Comparison of ENCODE assay signal across 24 cellular contexts in genomic region chr12:73892181-73892580, GRCh38.
DNase-seq lines count a peak whose midpoint lies in the region; ATAC-seq and TF ChIP-seq lines count a peak whose summit lies in the region.
"Had no signal": no experiment of that assay in that cellular context is flagged by ENCODE, and none has a peak within 500 bp of the region (broad histone marks: within the 10 kb centered on the region; RNA-seq: fewer than 3 reads in every experiment).

No MANE protein-coding gene starts in this region.

- peaks cover 5% of the 10 kb centered on the region for H3K9me3 Mint-ChIP-seq in activated T-helper 2 cell treated with anti-CD3 and anti-CD28 coated beads, Interferon-gamma antibody, Interleukin-2, Interleukin-4, amounts not matched to agents 10 μg/mL and 5 μg/mL and 100 μg/mL, durations not matched to agents 14 hours and 24 hours and 36 hours
- H3K9me3 Mint-ChIP-seq: nephron progenitor cell had no signal

- H3K9me3 ChIP-seq in heart left ventricle, result no peaks in the 10 kb centered on the region
- H3K9me3 ChIP-seq: thoracic aorta had no signal

- intact Hi-C loops in activated T-helper 2 cell treated with anti-CD3 and anti-CD28 coated beads, Interferon-gamma antibody, Interleukin-2, Interleukin-4, amounts not matched to agents 10 μg/mL and 5 μg/mL and 100 μg/mL, durations not matched to agents 14 hours and 24 hours and 36 hours (cut with micrococcal nuclease), result no loop called here
- intact Hi-C loops in heart left ventricle (cut with DNase I), result loop anchor here in 1 of 10 donors (10.0 kb wide), 1 partner anchor 273 kb away; no protein-coding TSS in a partner anchor

- peak; percentile 23 for DNase-seq in HT-29 (ENCODE audit: low spot score)
- peak; percentile 48 for DNase-seq in astrocyte of the spinal cord (ENCODE audit: low read depth, low spot score)
- peak; percentile 50 for DNase-seq in glomerular visceral epithelial cell (ENCODE audit: extremely low spot score)
- no peak for DNase-seq in activated T-helper 2 cell treated with anti-CD3 and anti-CD28 coated beads, Interferon-gamma antibody, Interleukin-2, Interleukin-4, amounts not matched to agents 10 μg/mL and 5 μg/mL and 100 μg/mL, durations not matched to agents 14 hours and 24 hours and 36 hours (ENCODE audit: low spot score)
- DNase-seq in heart left ventricle, result no peak
- DNase-seq in hypothalamus (lab: John Stamatoyannopoulos, UW), result no peak
- DNase-seq: activated CD4-positive, alpha-beta T cell treated with anti-CD3 and anti-CD28 coated beads, Interleukin-2, amount 10 ng/mL, durations not matched to agents 7 days and 5 days; C1 segment of cervical spinal cord; effector memory CD8-positive, alpha-beta T cell; foreskin melanocyte; left colon; midbrain; NCI-H1417 treated with DMSO at 0.1 percent for 48 hours; NCI-H2171 treated with DMSO at 0.1 percent for 48 hours; NCI-H748 treated with DMSO at 0.1 percent for 48 hours; nephron progenitor cell; posterior cingulate gyrus; SHP77 treated with DMSO at 0.1 percent for 48 hours; stimulated activated naive CD4-positive, alpha-beta T cell had no signal

- in situ Hi-C loops in astrocyte of the spinal cord (cut with HindIII; ENCODE audit: low sequenced_read_pairs), result no loop called here

- no peak for TF ChIP-seq POLR2A in heart left ventricle (IDR thresholded peaks at IDR 0.05)

- H3K27me3 ChIP-seq in heart left ventricle, result no peaks in the 10 kb centered on the region

- H3K27me3 Mint-ChIP-seq in activated T-helper 2 cell treated with anti-CD3 and anti-CD28 coated beads, Interferon-gamma antibody, Interleukin-2, Interleukin-4, amounts not matched to agents 10 μg/mL and 5 μg/mL and 100 μg/mL, durations not matched to agents 14 hours and 24 hours and 36 hours (ENCODE audit: low read depth), result no peaks in the 10 kb centered on the region
- H3K27me3 Mint-ChIP-seq: activated CD4-positive, alpha-beta T cell treated with anti-CD3 and anti-CD28 coated beads, Interleukin-2, amount 10 ng/mL, durations not matched to agents 7 days and 5 days; activated T-helper 17 cell treated with anti-CD3 and anti-CD28 coated beads, Interleukin-2, amount 50 U/mL, for 72 hours; effector memory CD8-positive, alpha-beta T cell had no signal

- H3K36me3 Mint-ChIP-seq in activated T-helper 2 cell treated with anti-CD3 and anti-CD28 coated beads, Interferon-gamma antibody, Interleukin-2, Interleukin-4, amounts not matched to agents 10 μg/mL and 5 μg/mL and 100 μg/mL, durations not matched to agents 14 hours and 24 hours and 36 hours (ENCODE audit: low read depth), result no peaks in the 10 kb centered on the region

- no peak overlapping the region for H3K27ac Mint-ChIP-seq in activated T-helper 2 cell treated with anti-CD3 and anti-CD28 coated beads, Interferon-gamma antibody, Interleukin-2, Interleukin-4, amounts not matched to agents 10 μg/mL and 5 μg/mL and 100 μg/mL, durations not matched to agents 14 hours and 24 hours and 36 hours
- H3K27ac Mint-ChIP-seq: activated CD4-positive, alpha-beta T cell treated with anti-CD3 and anti-CD28 coated beads, Interleukin-2, amount 10 ng/mL, durations not matched to agents 7 days and 5 days; activated T-helper 17 cell treated with anti-CD3 and anti-CD28 coated beads, Interleukin-2, amount 50 U/mL, for 72 hours; effector memory CD8-positive, alpha-beta T cell; nephron progenitor cell had no signal

- H3K4me3 ChIP-seq in astrocyte of the spinal cord (ENCODE audit: low read depth, low read length) (no peak overlapping the region), heart left ventricle (no peak overlapping the region)
- H3K4me3 ChIP-seq: thoracic aorta had no signal

- no peaks in the 10 kb centered on the region for H3K36me3 ChIP-seq in heart left ventricle
- H3K36me3 ChIP-seq: thoracic aorta had no signal

- TF ChIP-seq CTCF in 22Rv1 (IDR thresholded peaks at IDR 0.05) (no peak), astrocyte of the spinal cord (IDR thresholded peaks at IDR 0.05; ENCODE audit: low read depth, low read length) (no peak), heart left ventricle (IDR thresholded peaks at IDR 0.05) (no peak)

- H3K4me3 Mint-ChIP-seq in activated T-helper 2 cell treated with anti-CD3 and anti-CD28 coated beads, Interferon-gamma antibody, Interleukin-2, Interleukin-4, amounts not matched to agents 10 μg/mL and 5 μg/mL and 100 μg/mL, durations not matched to agents 14 hours and 24 hours and 36 hours (ENCODE audit: low read depth), result no peak overlapping the region
- H3K4me3 Mint-ChIP-seq: activated CD4-positive, alpha-beta T cell treated with anti-CD3 and anti-CD28 coated beads, Interleukin-2, amount 10 ng/mL, durations not matched to agents 7 days and 5 days; activated T-helper 17 cell treated with anti-CD3 and anti-CD28 coated beads, Interleukin-2, amount 50 U/mL, for 72 hours; effector memory CD8-positive, alpha-beta T cell; nephron progenitor cell had no signal

- peak overlapping the region; percentile 54 for H3K27ac ChIP-seq in 22Rv1
- H3K27ac ChIP-seq in heart left ventricle, result no peak overlapping the region
- H3K27ac ChIP-seq: thoracic aorta had no signal

- ATAC-seq in GM19023 (IDR thresholded peaks at IDR 0.05; ENCODE audit: unreplicated experiment), result no peak
- ATAC-seq in heart left ventricle, result no peak
- ATAC-seq: activated T-helper 17 cell treated with anti-CD3 and anti-CD28 coated beads, Interleukin-2, amount 50 U/mL, for 72 hours; effector memory CD8-positive, alpha-beta T cell; HepG2; left colon had no signal

- H3K4me1 Mint-ChIP-seq in activated T-helper 2 cell treated with anti-CD3 and anti-CD28 coated beads, Interferon-gamma antibody, Interleukin-2, Interleukin-4, amounts not matched to agents 10 μg/mL and 5 μg/mL and 100 μg/mL, durations not matched to agents 14 hours and 24 hours and 36 hours (ENCODE audit: low read depth), result no peaks in the 10 kb centered on the region
- H3K4me1 Mint-ChIP-seq: activated CD4-positive, alpha-beta T cell treated with anti-CD3 and anti-CD28 coated beads, Interleukin-2, amount 10 ng/mL, durations not matched to agents 7 days and 5 days; activated T-helper 17 cell treated with anti-CD3 and anti-CD28 coated beads, Interleukin-2, amount 50 U/mL, for 72 hours; nephron progenitor cell had no signal

- H3K4me1 ChIP-seq in heart left ventricle, result no peaks in the 10 kb centered on the region

Comparison
In these comparisons a context has a peak if more than half of its experiments do, and no peak if none do; other contexts are left out.
1. DNase-seq: peak in HT-29 (single experiment), astrocyte of the spinal cord (single experiment) and glomerular visceral epithelial cell (single experiment); none in activated T-helper 2 cell treated with anti-CD3 and anti-CD28 coated beads, Interferon-gamma antibody, Interleukin-2, Interleukin-4, amounts not matched to agents 10 μg/mL and 5 μg/mL and 100 μg/mL, durations not matched to agents 14 hours and 24 hours and 36 hours (single experiment), heart left ventricle (0 of 5) and hypothalamus (0 of 51).